In the genomic region with DNA sequence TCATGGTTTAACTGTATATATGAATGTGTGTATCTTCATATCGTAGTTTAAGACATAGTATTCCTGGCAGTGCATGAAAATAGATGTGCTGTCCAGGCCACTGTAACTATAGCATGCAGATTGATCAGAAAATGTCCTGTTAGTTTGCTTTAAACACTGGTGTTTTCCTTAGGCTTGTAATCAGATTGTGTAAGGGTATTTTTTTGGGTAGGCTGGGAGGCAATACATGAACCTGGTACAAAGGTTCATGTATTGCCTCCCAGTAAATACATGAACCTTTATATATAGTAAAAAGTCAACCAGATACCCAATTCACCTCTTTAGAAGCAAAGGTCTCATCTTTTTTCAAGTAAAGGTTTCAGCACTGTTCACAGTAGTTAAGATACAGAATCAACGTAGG, we compare ENCODE assay signal across 9 cellular contexts. TPM values are rescaled to one million over a fixed set of nuclear protein-coding genes. Genes with fewer than 3 reads are reported as not detected.
DNase-seq lines count a peak whose midpoint lies in the region; ATAC-seq and TF ChIP-seq lines count a peak whose summit lies in the region.
"Had no signal": no experiment of that assay in that cellular context is flagged by ENCODE, and none has a peak within 500 bp of the region (broad histone marks: within the 10 kb centered on the region; RNA-seq: fewer than 3 reads in every experiment).

No MANE protein-coding gene starts in this region.

- no peak for TF ChIP-seq CTCF in brain (conservative IDR thresholded peaks at IDR 0.05)

- peaks cover 23% of the 10 kb centered on the region for H3K36me3 Mint-ChIP-seq in stimulated activated naive CD8-positive, alpha-beta T cell treated with anti-CD3 and anti-CD28 coated beads, Interleukin-15, Interleukin-2, amounts not matched to agents 100 ng/mL and 50 ng/mL, for 24 hours (ENCODE audit: low read depth)
- H3K36me3 Mint-ChIP-seq in brain: peaks cover 8% of the 10 kb centered on the region

- no peaks in the 10 kb centered on the region for H3K27me3 Mint-ChIP-seq in stimulated activated naive CD8-positive, alpha-beta T cell treated with anti-CD3 and anti-CD28 coated beads, Interleukin-15, Interleukin-2, amounts not matched to agents 100 ng/mL and 50 ng/mL, for 24 hours
- peaks cover 6% of the 10 kb centered on the region for H3K27me3 Mint-ChIP-seq in brain

- peaks cover 54% of the 10 kb centered on the region for H3K4me1 Mint-ChIP-seq in stimulated activated naive CD8-positive, alpha-beta T cell treated with anti-CD3 and anti-CD28 coated beads, Interleukin-15, Interleukin-2, amounts not matched to agents 100 ng/mL and 50 ng/mL, for 24 hours (ENCODE audit: low read depth)
- H3K4me1 Mint-ChIP-seq in brain: peaks cover 63% of the 10 kb centered on the region

- H3K9me3 ChIP-seq in mucosa of rectum (ENCODE audit: control insufficient read depth in 2 of 2, low read length in 2 of 2): no peaks in the 10 kb centered on the region

- H3K27ac ChIP-seq in mucosa of rectum (ENCODE audit: low read depth in 2 of 2, low read length in 2 of 2): no peak overlapping the region

- H3K9ac ChIP-seq in mucosa of rectum (ENCODE audit: low read depth in 1 of 2, low read length in 2 of 2): peak overlapping the region; percentile 100

- no peak for DNase-seq in stimulated activated naive CD8-positive, alpha-beta T cell treated with anti-CD3 and anti-CD28 coated beads, Interleukin-15, Interleukin-2, amounts not matched to agents 100 U/mL and 50 U/mL, for 24 hours
- DNase-seq in EL (no peak), dermis blood vessel endothelial cell (no peak)
- DNase-seq in stimulated activated CD4-positive, alpha-beta T cell treated with anti-CD3 and anti-CD28 coated beads, Interleukin-15, amount 100 ng/mL, for 24 hours: no peak
- DNase-seq: occipital lobe had no signal

- no peaks in the 10 kb centered on the region for H3K9me3 Mint-ChIP-seq in stimulated activated naive CD8-positive, alpha-beta T cell treated with anti-CD3 and anti-CD28 coated beads, Interleukin-15, Interleukin-2, amounts not matched to agents 100 ng/mL and 50 ng/mL, for 24 hours
- H3K9me3 Mint-ChIP-seq in brain: peaks cover 0 to 2% (median 0%) of the 10 kb centered on the region in 5 experiments

- peaks cover 0 to 7% of the 10 kb centered on the region in 2 donors for H3K36me3 ChIP-seq in mucosa of rectum (ENCODE audit: control insufficient read depth in 2 of 2, insufficient read depth in 2 of 2, low read length in 2 of 2)

- H3K27ac Mint-ChIP-seq in stimulated activated naive CD8-positive, alpha-beta T cell treated with anti-CD3 and anti-CD28 coated beads, Interleukin-15, Interleukin-2, amounts not matched to agents 100 ng/mL and 50 ng/mL, for 24 hours: peak overlapping the region; percentile 100
- H3K27ac Mint-ChIP-seq in brain: peak overlapping the region in 4 of 5 experiments; percentile 99 to 100 (median 100)

- ATAC-seq in stimulated activated naive CD8-positive, alpha-beta T cell treated with anti-CD3 and anti-CD28 coated beads, Interleukin-15, Interleukin-2, amounts not matched to agents 100 U/mL and 50 U/mL, for 24 hours: no peak
- no peak for ATAC-seq in HG02588 (IDR thresholded peaks at IDR 0.05; ENCODE audit: unreplicated experiment)

- peak overlapping the region; percentile 94 to 98 for H3K4me3 ChIP-seq in mucosa of rectum (ENCODE audit: low read length in 2 of 2)

- peak overlapping the region; percentile 99 for H3K4me3 Mint-ChIP-seq in stimulated activated naive CD8-positive, alpha-beta T cell treated with anti-CD3 and anti-CD28 coated beads, Interleukin-15, Interleukin-2, amounts not matched to agents 100 ng/mL and 50 ng/mL, for 24 hours
- peak overlapping the region; percentile 96 to 100 (median 98) for H3K4me3 Mint-ChIP-seq in brain

- H3K27me3 ChIP-seq in mucosa of rectum (ENCODE audit: control insufficient read depth in 2 of 2, insufficient read depth in 2 of 2, low read length in 2 of 2): no peaks in the 10 kb centered on the region

- peaks cover 11 to 16% of the 10 kb centered on the region in 2 donors for H3K4me1 ChIP-seq in mucosa of rectum (ENCODE audit: control insufficient read depth in 2 of 2, insufficient read depth in 2 of 2, low read length in 2 of 2)

RNA-seq across cellular contexts. Expression of a gene that starts 1.6 kb away (rescaled TPM):
- 5.4 TPM for polyA plus RNA-seq in brain (ENCODE audit: insufficient read depth, low read depth, low replicate concordance)
- 20.2 and 36.4 TPM in 2 replicates for total RNA-seq in dermis blood vessel endothelial cell

RNA-seq across cellular contexts. Expression of a gene that starts 20.1 kb away (rescaled TPM):
- 71.0 TPM for polyA plus RNA-seq in brain (ENCODE audit: insufficient read depth, low read depth, low replicate concordance)
- 219 and 353 TPM in 2 replicates for total RNA-seq in dermis blood vessel endothelial cell

RNA-seq across cellular contexts. Expression of a gene that starts 44.7 kb away (rescaled TPM):
- polyA plus RNA-seq in brain (ENCODE audit: insufficient read depth, low read depth, low replicate concordance): 145 TPM
- 155 and 307 TPM in 2 replicates for total RNA-seq in dermis blood vessel endothelial cell

RNA-seq across cellular contexts. Expression of a gene that starts 45.3 kb away (rescaled TPM):
- polyA plus RNA-seq in brain (ENCODE audit: insufficient read depth, low read depth, low replicate concordance): 90.9 TPM
- total RNA-seq in dermis blood vessel endothelial cell: 86.8 and 115 TPM in 2 replicates
